ENCODE assay signal across 1 cellular context in genomic region chr19:35048911-35049411, GRCh38.
TF ChIP-seq lines count a peak whose summit lies in the region.

No MANE protein-coding gene starts in this region.

TF ChIP-seq in GM23338, 12 proteins besides CTCF, POLR2A, EP300 and RAD21 (continued from another document):
- TF ChIP-seq ZNF462 (CRISPR knock-in tag; IDR thresholded peaks at IDR 0.05) (no peak), POLR2AphosphoS5 (IDR thresholded peaks at IDR 0.05; ENCODE audit: low read depth) (no peak), JUNB (IDR thresholded peaks at IDR 0.05; ENCODE audit: unreplicated experiment) (no peak), ZNF114 (CRISPR knock-in tag; IDR thresholded peaks at IDR 0.05) (no peak), ZNF331 (CRISPR knock-in tag; IDR thresholded peaks at IDR 0.05; ENCODE audit: low read depth) (no peak)
